ENCODE assay signal across 1 cellular context in genomic region chr15:75866045-75866444, GRCh38.
A peak's percentile ranks its signal among the peaks of the same experiment; 100 is the strongest.
TF ChIP-seq lines count a peak whose summit lies in the region.

No MANE protein-coding gene starts in this region.

TF ChIP-seq in HEK293, 187 proteins besides CTCF, POLR2A, EP300 and RAD21:
- TF ChIP-seq ZNF121 (tag by site-specific recombination; IDR thresholded peaks at IDR 0.05), result peak; percentile 79
TF ChIP-seq in HEK293: peak in this region for 1; not testable (repeated sequence) for 186.
